22 cellular contexts compared by ENCODE assay signal in the genomic region with DNA sequence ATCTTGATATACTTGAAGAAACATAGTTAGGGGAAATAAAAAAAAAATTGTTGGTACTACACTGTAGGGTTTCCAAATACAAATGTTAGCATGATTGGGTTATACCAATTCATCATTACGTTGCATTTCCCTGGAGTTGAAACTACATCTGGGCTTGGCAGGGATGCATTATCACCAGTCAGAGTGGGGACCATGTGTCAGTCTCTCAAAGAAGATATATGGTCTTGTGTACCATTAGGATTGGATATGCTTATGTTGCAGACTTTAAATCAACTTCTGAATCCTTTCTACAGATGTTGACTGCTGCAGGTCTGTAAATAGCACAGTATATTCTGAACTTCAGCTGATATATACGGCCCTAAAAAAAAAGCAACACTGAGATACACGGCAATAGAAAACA.
"Had no signal": no experiment of that assay in that cellular context is flagged by ENCODE, and none has a peak within 500 bp of the region (broad histone marks: within the 10 kb centered on the region; RNA-seq: fewer than 3 reads in every experiment).

No MANE protein-coding gene starts in this region.

- H3K4me1 ChIP-seq: foreskin keratinocyte, left lung had no signal

- H3K79me2 ChIP-seq: hepatocyte had no signal

- H3K36me3 ChIP-seq: esophagus muscularis mucosa, gastroesophageal sphincter, heart left ventricle, left lung, lower lobe of right lung had no signal

- DNase-seq: dermis blood vessel endothelial cell; dorsolateral prefrontal cortex; effector CD4-positive, alpha-beta T cell; effector memory CD4-positive, alpha-beta T cell; foreskin keratinocyte; heart left ventricle; left cardiac atrium; left lung; left ventricle myocardium superior; lower lobe of right lung; mesenchymal stem cell; mucosa of descending colon had no signal

- H3K9me3 ChIP-seq: esophagus muscularis mucosa, gastroesophageal sphincter, heart left ventricle, left lung, lower lobe of right lung, mucosa of descending colon had no signal

- H3K27me3 ChIP-seq: dorsolateral prefrontal cortex, esophagus muscularis mucosa, foreskin keratinocyte, gastroesophageal sphincter, heart left ventricle, hepatocyte, left lung had no signal

- H3K27ac ChIP-seq: coronary artery, dorsolateral prefrontal cortex, foreskin keratinocyte, hepatocyte, left lung, lower lobe of right lung had no signal

- H3K4me3 ChIP-seq: coronary artery, dorsolateral prefrontal cortex, esophagus muscularis mucosa, gastroesophageal sphincter, heart left ventricle, hepatocyte, left lung, lower lobe of right lung, mucosa of descending colon had no signal

- H2AFZ ChIP-seq: hepatocyte had no signal

- FAIRE-seq: colon, endothelial cell of umbilical vein, frontal cortex, islet of Langerhans, keratinocyte had no signal

- H3K4me3 Mint-ChIP-seq: mesothelial cell of epicardium had no signal

- H3K4me2 ChIP-seq: hepatocyte had no signal

- H3K27ac Mint-ChIP-seq: mesothelial cell of epicardium had no signal

- ATAC-seq: foreskin keratinocyte, gastroesophageal sphincter, heart left ventricle, left cardiac atrium, left lung, left ventricle myocardium superior, lower lobe of right lung, mucosa of descending colon had no signal
